ENCODE assay signal across 30 cellular contexts in the genomic region with DNA sequence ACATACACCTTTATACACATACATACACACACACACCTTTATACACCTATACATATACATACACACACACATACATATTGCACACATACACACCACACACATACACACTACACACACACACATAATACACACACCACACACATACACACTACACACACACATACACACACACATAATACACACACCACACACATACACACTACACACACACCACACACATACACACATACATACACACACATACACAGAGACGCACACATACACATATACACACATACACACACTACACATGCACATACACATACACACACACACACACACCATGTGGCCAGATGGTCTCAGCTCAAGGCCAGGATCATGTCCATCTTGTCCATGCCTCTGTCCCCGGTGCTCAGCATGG. TPM values are rescaled to one million over a fixed set of nuclear protein-coding genes. Genes with fewer than 3 reads are reported as not detected.
"Had no signal": no experiment of that assay in that cellular context is flagged by ENCODE, and none has a peak within 500 bp of the region (broad histone marks: within the 10 kb centered on the region; RNA-seq: fewer than 3 reads in every experiment).

No MANE protein-coding gene starts in this region.

- H3K36me3 ChIP-seq: gastrocnemius medialis, lower lobe of right lung, spleen, tibial artery, upper lobe of left lung, uterus had no signal

- H3K4me3 Mint-ChIP-seq: naive thymus-derived CD8-positive, alpha-beta T cell; nephron progenitor cell; stimulated activated memory B cell treated with anti-CD40 and anti-IgM and Interleukin-4, amounts not matched to agents 10 μg/mL and 1 μg/mL and 100 μg/mL, for 72 hours had no signal

- H3K27me3 ChIP-seq: dorsolateral prefrontal cortex, gastrocnemius medialis, spleen, testis, upper lobe of left lung, uterus had no signal

- ATAC-seq: esophagus mucosa; gastrocnemius medialis; left ventricle myocardium superior; lower lobe of right lung; naive thymus-derived CD8-positive, alpha-beta T cell; psoas muscle; right cardiac atrium; stimulated activated memory B cell treated with anti-CD40 and anti-IgM and Interleukin-4, amounts not matched to agents 10 μg/mL and 1 μg/mL and 100 μg/mL, for 72 hours; stimulated activated naive CD8-positive, alpha-beta T cell treated with anti-CD3 and anti-CD28 coated beads, Interleukin-15, Interleukin-2, amounts not matched to agents 100 U/mL and 50 U/mL, for 24 hours had no signal

- H3K4me3 ChIP-seq: dorsolateral prefrontal cortex, gastrocnemius medialis, lower lobe of right lung, psoas muscle, skin epidermis, spleen, testis, tibial artery, upper lobe of left lung, uterus had no signal

- H3K4me1 Mint-ChIP-seq: stimulated activated memory B cell treated with anti-CD40 and anti-IgM and Interleukin-4, amounts not matched to agents 10 μg/mL and 1 μg/mL and 100 μg/mL, for 72 hours had no signal

- H3K27ac Mint-ChIP-seq: naive thymus-derived CD8-positive, alpha-beta T cell; nephron progenitor cell; stimulated activated memory B cell treated with anti-CD40 and anti-IgM and Interleukin-4, amounts not matched to agents 10 μg/mL and 1 μg/mL and 100 μg/mL, for 72 hours had no signal

- H3K36me3 Mint-ChIP-seq: naive thymus-derived CD8-positive, alpha-beta T cell; stimulated activated memory B cell treated with anti-CD40 and anti-IgM and Interleukin-4, amounts not matched to agents 10 μg/mL and 1 μg/mL and 100 μg/mL, for 72 hours had no signal

- H3K27ac ChIP-seq: dorsolateral prefrontal cortex, epithelial cell of prostate, gastrocnemius medialis, lower lobe of right lung, psoas muscle, skin epidermis, spleen, testis, tibial artery, upper lobe of left lung, uterus had no signal

- H3K4me1 ChIP-seq: gastrocnemius medialis, lower lobe of right lung, psoas muscle, testis, tibial artery, upper lobe of left lung, uterus had no signal

- H3K9me3 ChIP-seq: gastrocnemius medialis, lower lobe of right lung, psoas muscle, spleen, testis, tibial artery, upper lobe of left lung, uterus had no signal

- H3K9me3 Mint-ChIP-seq: nephron progenitor cell had no signal

- DNase-seq: dorsolateral prefrontal cortex; effector CD4-positive, alpha-beta T cell; foreskin fibroblast; gastrocnemius medialis; head of caudate nucleus; left ventricle myocardium superior; lower lobe of right lung; naive thymus-derived CD8-positive, alpha-beta T cell; nephron progenitor cell; nucleus accumbens; psoas muscle; right cardiac atrium; spleen; stimulated activated CD4-positive, alpha-beta T cell treated with anti-CD3 and anti-CD28 coated beads, Interleukin-4, amount 100 ng/mL, for 4 hours; stimulated activated naive CD8-positive, alpha-beta T cell treated with anti-CD3 and anti-CD28 coated beads, Interleukin-15, Interleukin-2, amounts not matched to agents 100 U/mL and 50 U/mL, for 24 hours; substantia nigra; testis; tibial artery; upper lobe of left lung; uterus had no signal

- FAIRE-seq: keratinocyte had no signal

RNA-seq across cellular contexts. Expression of a gene that starts 25.7 kb away (rescaled TPM):
- total RNA-seq: dorsolateral prefrontal cortex; gastrocnemius medialis; glomerular endothelial cell; left ventricle myocardium superior; mesenteric fat pad; myocyte; naive thymus-derived CD8-positive, alpha-beta T cell; osteocyte; psoas muscle; renal cortical epithelial cell; right cardiac atrium; spleen had no signal
- polyA plus RNA-seq: keratinocyte; naive thymus-derived CD8-positive, alpha-beta T cell; right cardiac atrium had no signal
